ENCODE assay signal across 22 cellular contexts in genomic region chr4:16942491-16942890, GRCh38. TPM values are rescaled to one million over a fixed set of nuclear protein-coding genes. Genes with fewer than 3 reads are reported as not detected.
DNase-seq lines count a peak whose midpoint lies in the region; ATAC-seq and TF ChIP-seq lines count a peak whose summit lies in the region.
"Had no signal": no experiment of that assay in that cellular context is flagged by ENCODE, and none has a peak within 500 bp of the region (broad histone marks: within the 10 kb centered on the region; RNA-seq: fewer than 3 reads in every experiment).

No MANE protein-coding gene starts in this region.

- peak; percentile 2 for DNase-seq in NCI-H748 (lab: John Stamatoyannopoulos, UW; ENCODE audit: unreplicated experiment)
- DNase-seq in NCI-H748 treated with DMSO at 0.1 percent for 48 hours (lab: John Stamatoyannopoulos, UW), result no peak
- DNase-seq in GM23338 (ENCODE audit: low spot score), result no peak
- DNase-seq in RPMI7951 (ENCODE audit: low read depth), result peak; percentile 34
- DNase-seq in nephron progenitor cell, result no peak
- DNase-seq in activated T-cell treated with anti-CD3 and anti-CD28 coated beads, Interleukin-2, amount 50 U/mL, for 4 hours, result no peak
- DNase-seq in H7, result no peak
- DNase-seq: CD4-positive, alpha-beta memory T cell; COR-L47; DMS53; Karpas-422; NCI-H1092 treated with DMSO at 0.1 percent for 48 hours; NCI-H1694 treated with DMSO at 0.1 percent for 48 hours; PC-9; SHP77 had no signal

- H3K36me3 Mint-ChIP-seq in GM23338 (ENCODE audit: low read depth) (peaks cover 15% of the 10 kb centered on the region), nephron progenitor cell (ENCODE audit: low read depth) (peaks cover 7% of the 10 kb centered on the region)
- no peaks in the 10 kb centered on the region for H3K36me3 Mint-ChIP-seq in activated T-cell treated with anti-CD3 and anti-CD28 coated beads, Interleukin-2, amount 50 U/mL, for 4 hours (ENCODE audit: insufficient read depth)
- H3K36me3 Mint-ChIP-seq: CD4-positive, alpha-beta memory T cell had no signal

- H3K4me1 Mint-ChIP-seq in GM23338 (peaks cover 11% of the 10 kb centered on the region), nephron progenitor cell (peaks cover 6% of the 10 kb centered on the region)
- no peaks in the 10 kb centered on the region for H3K4me1 Mint-ChIP-seq in activated T-cell treated with anti-CD3 and anti-CD28 coated beads, Interleukin-2, amount 50 U/mL, for 4 hours (ENCODE audit: low read depth)
- H3K4me1 Mint-ChIP-seq: CD4-positive, alpha-beta memory T cell had no signal

- H3K9me3 Mint-ChIP-seq in GM23338 (peaks cover 12% of the 10 kb centered on the region), nephron progenitor cell (peaks cover 16% of the 10 kb centered on the region)
- no peaks in the 10 kb centered on the region for H3K9me3 Mint-ChIP-seq in activated T-cell treated with anti-CD3 and anti-CD28 coated beads, Interleukin-2, amount 50 U/mL, for 4 hours

- no peak overlapping the region for H3K4me3 ChIP-seq in GM23338
- H3K4me3 ChIP-seq in H7 (ENCODE audit: insufficient read depth, low read depth, low read length), result no peak overlapping the region
- H3K4me3 ChIP-seq: BLaER1 treated with 17β-estradiol and CSF1 and Interleukin-3, amounts not matched to agents 10 nM and 100 nM; GM12878; PC-9; SK-N-MC had no signal

- H4K20me1 ChIP-seq in GM23338 (replicated peaks; ENCODE audit: insufficient read depth), result no peaks in the 10 kb centered on the region
- H4K20me1 ChIP-seq: BLaER1 treated with 17β-estradiol and CSF1 and Interleukin-3, amounts not matched to agents 10 nM and 100 nM had no signal

- no peaks in the 10 kb centered on the region for H3K27me3 ChIP-seq in GM23338 (ENCODE audit: insufficient read depth)
- no peaks in the 10 kb centered on the region for H3K27me3 ChIP-seq in H7 (ENCODE audit: control insufficient read depth, insufficient read depth, low read length)
- H3K27me3 ChIP-seq: BLaER1 treated with 17β-estradiol and CSF1 and Interleukin-3, amounts not matched to agents 10 nM and 100 nM had no signal

- 0 out of 2 replicates have a peak overlapping the region, but pooled peaks have one; percentile 57 for H3K4me2 ChIP-seq in GM23338
- H3K4me2 ChIP-seq: BLaER1 treated with 17β-estradiol and CSF1 and Interleukin-3, amounts not matched to agents 10 nM and 100 nM; PC-9 had no signal

- peak overlapping the region; percentile 45; the same call in 1 of the 2 replicates for H3K27ac ChIP-seq in GM23338 (ENCODE audit: low read depth)
- H3K27ac ChIP-seq: BLaER1 treated with 17β-estradiol and CSF1 and Interleukin-3, amounts not matched to agents 10 nM and 100 nM; PC-9; RWPE1; SK-N-MC had no signal

- ATAC-seq in GM23338 (no peak), HG02840 (IDR thresholded peaks at IDR 0.05; ENCODE audit: low FRiP score, unreplicated experiment) (no peak)
- ATAC-seq in activated T-cell treated with anti-CD3 and anti-CD28 coated beads, Interleukin-2, amount 50 U/mL, for 4 hours, result no peak
- ATAC-seq: GM12878 had no signal

- H3K27me3 Mint-ChIP-seq in GM23338 (ENCODE audit: insufficient read depth, low read depth, poor library complexity), result peaks cover 8% of the 10 kb centered on the region
- H3K27me3 Mint-ChIP-seq in nephron progenitor cell (ENCODE audit: low read depth, poor library complexity), result no peaks in the 10 kb centered on the region
- no peaks in the 10 kb centered on the region for H3K27me3 Mint-ChIP-seq in activated T-cell treated with anti-CD3 and anti-CD28 coated beads, Interleukin-2, amount 50 U/mL, for 4 hours (ENCODE audit: low read depth)
- H3K27me3 Mint-ChIP-seq: CD4-positive, alpha-beta memory T cell had no signal

- no peaks in the 10 kb centered on the region for H3K4me1 ChIP-seq in GM23338 (ENCODE audit: insufficient read depth)
- H3K4me1 ChIP-seq: BLaER1 treated with 17β-estradiol and CSF1 and Interleukin-3, amounts not matched to agents 10 nM and 100 nM had no signal

- peak overlapping the region; percentile 50; the same call in 1 of the 2 replicates for H2AFZ ChIP-seq in GM23338
- H2AFZ ChIP-seq: PC-9 had no signal

- H3K79me2 ChIP-seq in GM23338 (replicated peaks; ENCODE audit: insufficient read depth), result no peaks in the 10 kb centered on the region

- no peak overlapping the region; the same call in 2 of the 3 replicates for H3K4me3 Mint-ChIP-seq in GM23338
- no peak overlapping the region for H3K4me3 Mint-ChIP-seq in nephron progenitor cell
- H3K4me3 Mint-ChIP-seq in activated T-cell treated with anti-CD3 and anti-CD28 coated beads, Interleukin-2, amount 50 U/mL, for 4 hours, result no peak overlapping the region

- no peaks in the 10 kb centered on the region for H3K9me2 ChIP-seq in GM23338 (ENCODE audit: insufficient read depth)

- no peaks in the 10 kb centered on the region for H3F3A ChIP-seq in GM23338 (replicated peaks; ENCODE audit: low read depth)

- H3K27ac Mint-ChIP-seq in GM23338 (no peak overlapping the region), nephron progenitor cell (peak overlapping the region; percentile 22)
- H3K27ac Mint-ChIP-seq: CD4-positive, alpha-beta memory T cell had no signal

- H3K36me3 ChIP-seq in GM23338 (ENCODE audit: insufficient read depth), result no peaks in the 10 kb centered on the region
- H3K36me3 ChIP-seq in H7 (replicated peaks; ENCODE audit: control insufficient read depth, insufficient read depth, low read length), result no peaks in the 10 kb centered on the region
- H3K36me3 ChIP-seq: BLaER1 treated with 17β-estradiol and CSF1 and Interleukin-3, amounts not matched to agents 10 nM and 100 nM had no signal

- TF ChIP-seq CTCF in GM23338 (conservative IDR thresholded peaks at IDR 0.05; ENCODE audit: low read depth in 2 of 2), result no peak
- TF ChIP-seq CTCF in nephron progenitor cell (IDR thresholded peaks at IDR 0.05), result no peak

TF ChIP-seq in GM23338, 12 proteins besides CTCF, POLR2A, EP300 and RAD21 (continues in another document):
- TF ChIP-seq STAT1 (IDR thresholded peaks at IDR 0.05; ENCODE audit: unreplicated experiment) (no peak), CREB1 (CRISPR knock-in tag; IDR thresholded peaks at IDR 0.05; ENCODE audit: low read depth) (no peak), ETS1 (IDR thresholded peaks at IDR 0.05) (no peak)

RNA-seq across cellular contexts. Expression of gene LDB2, which starts 44.0 kb away (rescaled TPM):
- 80.1 and 89.1 TPM in 2 replicates for total RNA-seq in GM23338 (2014; rRNA removed; shearing (Covaris generic))
- 48.6 and 51.3 TPM in 2 replicates for polyA plus RNA-seq in GM23338 (2016; fragmentation: Nextera tagmentation; extraction: Ambion mirVana)
- 0.24 and 0.98 TPM in 2 replicates for total RNA-seq in RPMI7951 (2014; rRNA removed; shearing (Covaris generic))
- under 1 TPM in 1 of 3 donors, not detected in 2; 0.11 TPM for total RNA-seq in activated T-cell treated with anti-CD3 and anti-CD28 coated beads, Interleukin-2, amount 50 U/mL, for 4 hours
- 94.0 and 141 TPM in 2 replicates for total RNA-seq in H7 (2014; rRNA removed; shearing (Covaris generic))
- total RNA-seq: CD4-positive, alpha-beta memory T cell; HT-29; PC-9; T-helper 1 cell treated with Interleukin-12 subunit alpha and Interleukin-12 subunit beta and Interleukin-4 antibody, amounts not matched to agents 30 ng/mL and 1 ng/mL, for 36 hours had no signal
- polyA plus RNA-seq: CD4-positive, alpha-beta memory T cell; GM12878 had no signal

Comparison
In these comparisons a context has a peak if more than half of its experiments do, and no peak if none do; other contexts are left out.
1. DNase-seq: peak in NCI-H748 (single experiment) and RPMI7951 (single experiment); none in NCI-H748 treated with DMSO at 0.1 percent for 48 hours (single experiment), GM23338 (single experiment), nephron progenitor cell (single experiment), activated T-cell treated with anti-CD3 and anti-CD28 coated beads, Interleukin-2, amount 50 U/mL, for 4 hours (single experiment) and H7 (single experiment).
2. RNA of gene LDB2, which starts 44.0 kb away (total RNA-seq): 94.0 to 141 TPM in H7 and 80.1 to 89.1 TPM in GM23338; 0.24 to 0.98 TPM in RPMI7951 and 0.11 TPM in activated T-cell treated with anti-CD3 and anti-CD28 coated beads, Interleukin-2, amount 50 U/mL, for 4 hours; every median in the first group is over 10 times any median in the second.